Comparison of ENCODE assay signal across 30 cellular contexts in the genomic region with DNA sequence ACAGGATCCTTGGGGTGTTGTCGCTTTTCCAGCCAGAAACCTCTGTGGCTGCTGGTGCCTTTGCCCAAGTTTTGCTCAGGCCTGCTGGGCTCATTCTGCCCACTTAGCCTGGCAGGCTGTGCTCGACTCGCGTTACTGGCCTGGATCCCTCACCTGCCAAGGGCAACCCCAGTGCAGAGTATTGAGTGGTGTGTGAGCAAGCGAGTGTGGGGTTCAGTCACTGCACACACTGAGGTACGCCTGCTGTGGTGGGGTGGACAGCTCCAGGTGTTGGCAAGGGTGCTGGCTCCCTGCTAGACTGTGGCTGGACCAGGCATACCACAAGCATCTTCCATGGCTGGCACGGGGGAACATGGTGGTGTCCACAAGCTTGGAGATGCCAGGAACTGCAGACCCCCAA.
"Had no signal": no experiment of that assay in that cellular context is flagged by ENCODE, and none has a peak within 500 bp of the region (broad histone marks: within the 10 kb centered on the region; RNA-seq: fewer than 3 reads in every experiment).

No MANE protein-coding gene starts in this region.

- H3K36me3 ChIP-seq: neutrophil, ovary, right lobe of liver, sigmoid colon, suprapubic skin, tibial artery, transverse colon, upper lobe of right lung had no signal

- H3K36me3 Mint-ChIP-seq: stimulated activated effector memory CD8-positive, alpha-beta T cell treated with anti-CD3 and anti-CD28 coated beads, Interleukin-12 subunit alpha, Interleukin-12 subunit beta, amount 100 ng/mL, for 72 hours had no signal

- FAIRE-seq: small intestine had no signal

- H3K79me2 ChIP-seq: parathyroid adenoma had no signal

- H3K4me3 Mint-ChIP-seq: naive thymus-derived CD8-positive, alpha-beta T cell; natural killer cell treated with Interleukin-12 subunit alpha and Interleukin-12 subunit beta and Interleukin-15 and Interleukin-18, amount 100 ng/mL, for 72 hours; nephron progenitor cell; neural crest cell; stimulated activated effector memory CD8-positive, alpha-beta T cell treated with anti-CD3 and anti-CD28 coated beads, Interleukin-12 subunit alpha, Interleukin-12 subunit beta, amount 100 ng/mL, for 72 hours; stimulated activated naive CD8-positive, alpha-beta T cell treated with anti-CD3 and anti-CD28 coated beads, Interleukin-15, amount 100 ng/mL, for 72 hours; type B pancreatic cell had no signal

- H2AFZ ChIP-seq: parathyroid adenoma had no signal

- ATAC-seq: naive thymus-derived CD8-positive, alpha-beta T cell; natural killer cell treated with Interleukin-12 subunit alpha and Interleukin-12 subunit beta and Interleukin-15 and Interleukin-18, amount 100 ng/mL, for 72 hours; psoas muscle; right cardiac atrium; stimulated activated effector memory CD8-positive, alpha-beta T cell treated with anti-CD3 and anti-CD28 coated beads, Interleukin-12 subunit alpha, Interleukin-12 subunit beta, amount 100 ng/mL, for 72 hours; stimulated activated naive CD8-positive, alpha-beta T cell treated with anti-CD3 and anti-CD28 coated beads, Interleukin-15, amount 100 ng/mL, for 72 hours; stimulated activated naive CD8-positive, alpha-beta T cell treated with anti-CD3 and anti-CD28 coated beads, Interleukin-15, Interleukin-2, amounts not matched to agents 100 U/mL and 50 U/mL, for 24 hours had no signal

- DNase-seq: naive thymus-derived CD8-positive, alpha-beta T cell; nephron progenitor cell; nucleus accumbens; ovary; psoas muscle; right lobe of liver; sigmoid colon; small intestine; stimulated activated CD4-positive, alpha-beta T cell treated with anti-CD3 and anti-CD28 coated beads, Interleukin-15, amount 100 ng/mL, for 24 hours; stimulated activated CD4-positive, alpha-beta T cell treated with anti-CD3 and anti-CD28 coated beads, Interleukin-2, amount 100 ng/mL, for 24 hours; stimulated activated CD4-positive, alpha-beta T cell treated with anti-CD3 and anti-CD28 coated beads, Interleukin-2, amount 100 ng/mL, for 48 hours; stimulated activated CD4-positive, alpha-beta T cell treated with anti-CD3 and anti-CD28 coated beads, Interleukin-4, amount 100 ng/mL, for 24 hours; stimulated activated naive CD4-positive, alpha-beta T cell; stimulated activated naive CD8-positive, alpha-beta T cell treated with anti-CD3 and anti-CD28 coated beads, Interleukin-15, amount 100 ng/mL, for 72 hours; stimulated activated naive CD8-positive, alpha-beta T cell treated with anti-CD3 and anti-CD28 coated beads, Interleukin-15, Interleukin-2, amounts not matched to agents 100 U/mL and 50 U/mL, for 24 hours; substantia nigra; testis; tibial artery; transverse colon; upper lobe of right lung had no signal

- H3K27me3 Mint-ChIP-seq: naive thymus-derived CD8-positive, alpha-beta T cell; natural killer cell treated with Interleukin-12 subunit alpha and Interleukin-12 subunit beta and Interleukin-15 and Interleukin-18, amount 100 ng/mL, for 72 hours; progenitor cell of endocrine pancreas; stimulated activated naive CD8-positive, alpha-beta T cell treated with anti-CD3 and anti-CD28 coated beads, Interleukin-15, amount 100 ng/mL, for 72 hours; type B pancreatic cell had no signal

- H3K4me1 Mint-ChIP-seq: stimulated activated naive CD8-positive, alpha-beta T cell treated with anti-CD3 and anti-CD28 coated beads, Interleukin-15, amount 100 ng/mL, for 72 hours had no signal

- H3K9ac ChIP-seq: parathyroid adenoma had no signal

- H3K4me3 ChIP-seq: ovary, psoas muscle, right lobe of liver, sigmoid colon, suprapubic skin, testis, tibial artery, transverse colon, upper lobe of right lung, vagina had no signal

- H3K27me3 ChIP-seq: neutrophil, ovary, right lobe of liver, sigmoid colon, suprapubic skin, testis, tibial artery, transverse colon, upper lobe of right lung, vagina had no signal

- H3K27ac ChIP-seq: neutrophil, ovary, parathyroid adenoma, psoas muscle, right lobe of liver, sigmoid colon, suprapubic skin, testis, tibial artery, transverse colon, upper lobe of right lung, vagina had no signal

- H3K4me1 ChIP-seq: parathyroid adenoma, right lobe of liver, testis, upper lobe of right lung had no signal

- H3K9me3 ChIP-seq: ovary, suprapubic skin, testis, vagina had no signal

- H3K27ac Mint-ChIP-seq: naive thymus-derived CD8-positive, alpha-beta T cell; natural killer cell treated with Interleukin-12 subunit alpha and Interleukin-12 subunit beta and Interleukin-15 and Interleukin-18, amount 100 ng/mL, for 72 hours; nephron progenitor cell; progenitor cell of endocrine pancreas; stimulated activated effector memory CD8-positive, alpha-beta T cell treated with anti-CD3 and anti-CD28 coated beads, Interleukin-12 subunit alpha, Interleukin-12 subunit beta, amount 100 ng/mL, for 72 hours; stimulated activated naive CD8-positive, alpha-beta T cell treated with anti-CD3 and anti-CD28 coated beads, Interleukin-15, amount 100 ng/mL, for 72 hours; type B pancreatic cell had no signal
